ENCODE assay signal across 12 cellular contexts in the genomic region with DNA sequence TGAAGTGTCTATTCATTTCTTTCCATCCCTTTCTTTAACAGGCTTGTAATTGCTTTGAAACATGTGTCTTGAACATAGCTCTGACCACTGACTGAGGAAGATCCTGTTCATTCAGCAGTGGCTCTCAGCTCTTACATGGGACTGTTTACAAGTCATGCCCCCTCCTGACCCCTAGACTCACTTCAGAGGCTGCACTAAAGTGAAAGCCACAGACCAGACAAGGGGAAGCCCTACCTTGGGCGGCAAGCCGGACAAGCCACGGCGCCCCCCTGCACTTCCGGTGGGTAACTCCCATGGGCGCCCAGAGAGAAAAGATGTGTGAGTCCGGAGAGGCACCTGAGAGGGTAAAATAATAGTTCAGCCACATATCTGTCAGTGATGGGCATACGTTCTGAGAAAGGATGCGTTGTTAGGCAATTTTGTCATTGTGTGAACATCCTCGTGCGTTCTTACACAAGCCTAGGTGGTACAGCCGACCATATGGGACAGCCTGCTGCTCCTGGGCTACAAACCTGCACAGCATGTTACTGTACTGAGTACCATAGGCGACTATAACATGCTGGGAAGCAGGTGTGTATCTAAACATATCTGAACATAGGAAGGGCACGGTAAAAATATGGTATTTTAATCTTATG.
DNase-seq lines count a peak whose midpoint lies in the region; ATAC-seq and TF ChIP-seq lines count a peak whose summit lies in the region.
"Had no signal": no experiment of that assay in that cellular context is flagged by ENCODE, and none has a peak within 500 bp of the region (broad histone marks: within the 10 kb centered on the region; RNA-seq: fewer than 3 reads in every experiment).

No MANE protein-coding gene starts in this region.

- H3F3A ChIP-seq in Loucy (ENCODE audit: low read depth) = peaks cover 11% of the 10 kb centered on the region; the same call in 1 of the 2 replicates

- H3K79me2 ChIP-seq in Loucy (ENCODE audit: insufficient read depth, low read length) = no peaks in the 10 kb centered on the region; the same call in 1 of the 2 replicates

- peaks cover 72% of the 10 kb centered on the region for H3K4me1 ChIP-seq in Loucy (ENCODE audit: insufficient read depth, low read length, poor library complexity, severe bottlenecking)
- H3K4me1 ChIP-seq in esophagus squamous epithelium = no peaks in the 10 kb centered on the region
- H3K4me1 ChIP-seq: A549 had no signal

- WGBS in esophagus squamous epithelium, 2 donors = 75 to 85% methylated on average over 6 to 13 of the region's 14 CpGs

- H3K4me1 Mint-ChIP-seq in stimulated activated naive B cell treated with anti-CD40 and anti-IgM and Interleukin-4, amounts not matched to agents 10 μg/mL and 1 μg/mL and 100 μg/mL, for 72 hours = peaks cover 51 to 73% of the 10 kb centered on the region in 2 donors
- H3K4me1 Mint-ChIP-seq in chondrocyte (ENCODE audit: low read depth) = peaks cover 31% of the 10 kb centered on the region

- H3K9me3 ChIP-seq in Loucy (ENCODE audit: insufficient read depth, low read depth, low read length) (peaks cover 3% of the 10 kb centered on the region; the same call in 1 of the 2 replicates), esophagus squamous epithelium (no peaks in the 10 kb centered on the region)

- ATAC-seq in activated CD4-positive, CD25-positive, alpha-beta regulatory T cell treated with anti-CD3 and anti-CD28 coated beads, Interleukin-2, amount 50 U/mL, for 24 hours = peak; percentile 65 to 66
- peak; percentile 52 for ATAC-seq in HG02623 (IDR thresholded peaks at IDR 0.05; ENCODE audit: unreplicated experiment)
- ATAC-seq in stimulated activated naive B cell treated with anti-CD40 and anti-IgM and Interleukin-4, amounts not matched to agents 10 μg/mL and 1 μg/mL and 100 μg/mL, for 72 hours (replicated peaks) = peak; percentile 77 to 78
- ATAC-seq: A549 had no signal

- no peaks in the 10 kb centered on the region for H3K9me2 ChIP-seq in Loucy (replicated peaks; ENCODE audit: low read depth, low read length)

- H3K36me3 Mint-ChIP-seq in stimulated activated naive B cell treated with anti-CD40 and anti-IgM and Interleukin-4, amounts not matched to agents 10 μg/mL and 1 μg/mL and 100 μg/mL, for 72 hours = peaks cover 2 to 11% of the 10 kb centered on the region in 2 donors
- no peaks in the 10 kb centered on the region for H3K36me3 Mint-ChIP-seq in chondrocyte (ENCODE audit: low read depth)

- H3K9ac ChIP-seq in Loucy (ENCODE audit: low read depth, low read length, poor library complexity, severe bottlenecking) = peak overlapping the region; percentile 63

- intact Hi-C loops in esophagus squamous epithelium (cut with DNase I) = no loop called here

- peaks cover 5 to 7% of the 10 kb centered on the region in 2 donors for H3K9me3 Mint-ChIP-seq in stimulated activated naive B cell treated with anti-CD40 and anti-IgM and Interleukin-4, amounts not matched to agents 10 μg/mL and 1 μg/mL and 100 μg/mL, for 72 hours
- peaks cover 3% of the 10 kb centered on the region for H3K9me3 Mint-ChIP-seq in chondrocyte (ENCODE audit: low read depth)

- peaks cover 0 to 4% of the 10 kb centered on the region in 2 donors for H3K27me3 Mint-ChIP-seq in stimulated activated naive B cell treated with anti-CD40 and anti-IgM and Interleukin-4, amounts not matched to agents 10 μg/mL and 1 μg/mL and 100 μg/mL, for 72 hours
- no peaks in the 10 kb centered on the region for H3K27me3 Mint-ChIP-seq in chondrocyte (ENCODE audit: low read depth)

- H2AFZ ChIP-seq in Loucy (ENCODE audit: low read length) = no peak overlapping the region

- DNase-seq in activated CD4-positive, CD25-positive, alpha-beta regulatory T cell treated with anti-CD3 and anti-CD28 coated beads, Interleukin-2, amount 50 U/mL, for 72 hours = no peak
- peak; percentile 55 for DNase-seq in stimulated activated naive B cell treated with anti-CD40 and anti-IgM and Interleukin-4, amounts not matched to agents 10 μg/mL and 1 μg/mL and 100 μg/mL, for 72 hours
- DNase-seq in esophagus squamous epithelium (lab: John Stamatoyannopoulos, UW) (no peak), chondrocyte (ENCODE audit: low spot score) (no peak), NCI-H187 treated with DMSO at 0.1 percent for 48 hours (lab: John Stamatoyannopoulos, UW) (no peak)
- DNase-seq: GOT3; OCI-M1; stimulated activated CD4-positive, alpha-beta T cell treated with anti-CD3 and anti-CD28 coated beads, Interleukin-4, amount 100 ng/mL, for 4 hours had no signal

- H3K36me3 ChIP-seq in Loucy (ENCODE audit: insufficient read depth, low read length) (no peaks in the 10 kb centered on the region), esophagus squamous epithelium (no peaks in the 10 kb centered on the region)

- H3K4me3 ChIP-seq in Loucy (ENCODE audit: low read length, poor library complexity, severe bottlenecking) = peak overlapping the region; percentile 49
- H3K4me3 ChIP-seq in esophagus squamous epithelium = no peak overlapping the region
- H3K4me3 ChIP-seq: A549 had no signal

- H4K20me1 ChIP-seq in Loucy (ENCODE audit: insufficient read depth, low read length, poor library complexity, severe bottlenecking) = no peaks in the 10 kb centered on the region

- peak overlapping the region; percentile 65 for H3K27ac Mint-ChIP-seq in stimulated activated naive B cell treated with anti-CD40 and anti-IgM and Interleukin-4, amounts not matched to agents 10 μg/mL and 1 μg/mL and 100 μg/mL, for 72 hours
- no peak overlapping the region for H3K27ac Mint-ChIP-seq in chondrocyte (ENCODE audit: unreplicated experiment)

- TF ChIP-seq POLR2A in esophagus squamous epithelium (IDR thresholded peaks at IDR 0.05) = no peak

- H3K4me3 Mint-ChIP-seq in stimulated activated naive B cell treated with anti-CD40 and anti-IgM and Interleukin-4, amounts not matched to agents 10 μg/mL and 1 μg/mL and 100 μg/mL, for 72 hours = peak overlapping the region; percentile 42 to 57
- H3K4me3 Mint-ChIP-seq in chondrocyte (ENCODE audit: unreplicated experiment) = no peak overlapping the region

- no peaks in the 10 kb centered on the region for H3K27me3 ChIP-seq in Loucy (ENCODE audit: insufficient read depth, low read length, poor library complexity, severe bottlenecking)
- no peaks in the 10 kb centered on the region for H3K27me3 ChIP-seq in esophagus squamous epithelium

- H3K4me2 ChIP-seq in Loucy (ENCODE audit: low read depth, low read length, poor library complexity, severe bottlenecking) = peak overlapping the region; percentile 64
- H3K4me2 ChIP-seq: A549 had no signal

- no peak for TF ChIP-seq CTCF in Loucy (conservative IDR thresholded peaks at IDR 0.05; ENCODE audit: low read length)
- no peak for TF ChIP-seq CTCF in esophagus squamous epithelium (IDR thresholded peaks at IDR 0.05)
- no peak for TF ChIP-seq CTCF in chondrocyte (IDR thresholded peaks at IDR 0.05)

- H3K27ac ChIP-seq in esophagus squamous epithelium = no peak overlapping the region
- H3K27ac ChIP-seq: A549 had no signal
